16 cellular contexts compared by ENCODE assay signal in the genomic region with DNA sequence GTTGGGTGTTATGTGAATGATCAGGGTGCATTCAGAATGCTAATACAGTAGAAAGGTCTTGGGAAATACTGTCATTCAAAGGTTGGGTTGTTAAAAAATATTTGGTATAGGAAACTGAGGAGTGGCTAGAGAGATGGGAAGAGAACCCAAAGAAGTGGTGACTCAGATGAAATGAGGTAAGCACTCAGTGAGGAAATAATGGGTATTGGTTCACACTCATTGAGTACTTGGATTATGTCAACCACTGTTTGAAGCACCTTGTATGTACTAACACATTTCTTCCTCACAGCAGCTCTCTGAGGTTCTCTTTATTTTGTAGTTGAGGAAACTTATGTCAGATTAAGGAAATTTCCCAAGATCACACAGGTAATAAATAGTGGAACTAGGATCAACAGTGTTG.
DNase-seq lines count a peak whose midpoint lies in the region; ATAC-seq, FAIRE-seq and TF ChIP-seq lines count a peak whose summit lies in the region.
"Had no signal": no experiment of that assay in that cellular context is flagged by ENCODE, and none has a peak within 500 bp of the region (broad histone marks: within the 10 kb centered on the region; RNA-seq: fewer than 3 reads in every experiment).

No MANE protein-coding gene starts in this region.

- no peak for ATAC-seq in GM21717 (IDR thresholded peaks at IDR 0.05; ENCODE audit: unreplicated experiment)
- no peak for ATAC-seq in GM19467 (IDR thresholded peaks at IDR 0.05; ENCODE audit: unreplicated experiment)
- ATAC-seq: activated CD4-positive, CD25-positive, alpha-beta regulatory T cell treated with anti-CD3 and anti-CD28 coated beads, Interleukin-2, amount 50 U/mL, for 24 hours; activated T-cell treated with anti-CD3 and anti-CD28 coated beads, Interleukin-2, amount 50 U/mL, for 4 hours; heart left ventricle had no signal

- peak; percentile 10 for DNase-seq in AG08395 (ENCODE audit: low spot score)
- no peak for DNase-seq in H54 (ENCODE audit: insufficient read length, low spot score)
- DNase-seq in SIG-M5 treated with dmso at 0.1 percent for 504 hours (lab: John Stamatoyannopoulos, UW; ENCODE audit: unreplicated experiment), result peak; percentile 69
- peak; percentile 76 for DNase-seq in fibroblast of mammary gland (ENCODE audit: low read depth)
- DNase-seq in NCI-H82 treated with DMSO at 0.1 percent for 48 hours (lab: John Stamatoyannopoulos, UW; ENCODE audit: unreplicated experiment), result no peak
- no peak for DNase-seq in NCI-H1092 treated with DMSO at 0.1 percent for 48 hours (lab: John Stamatoyannopoulos, UW)
- DNase-seq: activated T-cell treated with anti-CD3 and anti-CD28 coated beads, Interleukin-2, amount 50 U/mL, for 4 hours; aorta; DMS79; heart left ventricle; NCI-H2171; stimulated activated CD4-positive, alpha-beta T cell treated with anti-CD3 and anti-CD28 coated beads, Interleukin-1b, Interleukin-23, amount 100 ng/mL, for 48 hours had no signal

- no peak for TF ChIP-seq POLR2A in H54 (IDR thresholded peaks at IDR 0.05; ENCODE audit: low read depth, low read length)

- peak; percentile 75 for FAIRE-seq in H54 (lab: Jason Lieb, UNC)
- FAIRE-seq: GM12891 had no signal

- no peak overlapping the region for H3K4me3 ChIP-seq in fibroblast of mammary gland (ENCODE audit: control insufficient read depth, low read depth, low read length)
- H3K4me3 ChIP-seq: heart left ventricle had no signal

- TF ChIP-seq CTCF in fibroblast of mammary gland (conservative IDR thresholded peaks at IDR 0.05; ENCODE audit: control insufficient read depth, insufficient read depth, low read depth, low read length), result no peak

Comparison
In these comparisons a context has a peak if more than half of its experiments do, and no peak if none do; other contexts are left out.
1. DNase-seq: peak in AG08395 (single experiment), SIG-M5 treated with dmso at 0.1 percent for 504 hours (single experiment) and fibroblast of mammary gland (single experiment); none in H54 (single experiment), NCI-H82 treated with DMSO at 0.1 percent for 48 hours (single experiment) and NCI-H1092 treated with DMSO at 0.1 percent for 48 hours (single experiment).